8 cellular contexts compared by ENCODE assay signal in the genomic region with DNA sequence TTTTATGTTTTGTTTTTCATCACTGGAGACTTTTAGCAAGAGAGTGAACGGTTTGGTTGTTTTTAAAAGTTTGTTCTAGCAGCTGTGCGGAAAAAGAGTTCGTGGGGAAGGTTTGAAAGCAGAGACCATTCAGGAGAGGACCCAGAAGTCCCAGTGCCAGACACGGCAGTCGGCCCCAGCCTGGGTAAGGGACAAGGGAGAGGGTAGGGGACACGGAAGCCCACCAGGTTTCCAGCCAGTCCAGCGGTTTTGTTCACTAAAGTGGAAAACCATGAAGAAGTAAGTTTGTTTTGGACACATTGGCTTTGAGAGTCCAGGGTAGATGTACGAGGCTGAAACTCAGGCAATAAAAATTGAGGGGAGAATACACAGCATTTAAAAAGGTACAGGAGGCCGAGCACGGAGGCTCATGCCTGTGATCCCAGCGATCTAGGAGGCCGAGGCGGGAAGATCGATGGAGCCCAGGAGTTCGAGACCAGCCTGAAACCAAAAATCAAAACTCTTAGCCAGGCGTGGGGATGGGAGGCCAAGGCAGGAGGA. TPM values are rescaled to one million over a fixed set of nuclear protein-coding genes. Genes with fewer than 3 reads are reported as not detected.
A peak's percentile ranks its signal among the peaks of the same experiment; 100 is the strongest.
DNase-seq lines count a peak whose midpoint lies in the region; ATAC-seq and TF ChIP-seq lines count a peak whose summit lies in the region.

No MANE protein-coding gene starts in this region.

- ATAC-seq in stimulated activated naive B cell treated with anti-CD40 and anti-IgM and Interleukin-4, amounts not matched to agents 10 μg/mL and 1 μg/mL and 100 μg/mL, for 72 hours (replicated peaks) = no peak

- H3K9ac ChIP-seq in iPS-18a (ENCODE audit: low read length) = peak overlapping the region; percentile 16

- CTCF ChIA-PET in HEK293T (lab: Yijun Ruan, JAX) = no interaction called here

- peaks cover 36% of the 10 kb centered on the region for H3K36me3 Mint-ChIP-seq in activated T-helper 1 cell treated with anti-CD3 and anti-CD28 coated beads, Interleukin-12 subunit alpha, Interleukin-12 subunit beta, Interleukin-2, Interleukin-4 antibody, amounts not matched to agents 30 ng/mL and 10 ng/mL and 1 ng/mL, durations not matched to agents 14 hours and 24 hours and 36 hours (ENCODE audit: low read depth)
- H3K36me3 Mint-ChIP-seq in stimulated activated naive B cell treated with anti-CD40 and anti-IgM and Interleukin-4, amounts not matched to agents 10 μg/mL and 1 μg/mL and 100 μg/mL, for 72 hours = peaks cover 16 to 19% of the 10 kb centered on the region in 2 donors

- H3K4me1 Mint-ChIP-seq in activated T-helper 1 cell treated with anti-CD3 and anti-CD28 coated beads, Interleukin-12 subunit alpha, Interleukin-12 subunit beta, Interleukin-2, Interleukin-4 antibody, amounts not matched to agents 30 ng/mL and 10 ng/mL and 1 ng/mL, durations not matched to agents 14 hours and 24 hours and 36 hours (ENCODE audit: low read depth) = peaks cover 52% of the 10 kb centered on the region
- H3K4me1 Mint-ChIP-seq in stimulated activated naive B cell treated with anti-CD40 and anti-IgM and Interleukin-4, amounts not matched to agents 10 μg/mL and 1 μg/mL and 100 μg/mL, for 72 hours = peaks cover 27 to 48% of the 10 kb centered on the region in 2 donors

- peaks cover 5% of the 10 kb centered on the region for H3K4me1 ChIP-seq in iPS-18a (ENCODE audit: control insufficient read depth, low read depth, low read length)

- POLR2A ChIA-PET in HEK293T (lab: Yijun Ruan, JAX) = no interaction called here

- peak overlapping the region; percentile 89 for H3K27ac Mint-ChIP-seq in activated T-helper 1 cell treated with anti-CD3 and anti-CD28 coated beads, Interleukin-12 subunit alpha, Interleukin-12 subunit beta, Interleukin-2, Interleukin-4 antibody, amounts not matched to agents 30 ng/mL and 10 ng/mL and 1 ng/mL, durations not matched to agents 14 hours and 24 hours and 36 hours
- peak overlapping the region; percentile 98 for H3K27ac Mint-ChIP-seq in stimulated activated naive B cell treated with anti-CD40 and anti-IgM and Interleukin-4, amounts not matched to agents 10 μg/mL and 1 μg/mL and 100 μg/mL, for 72 hours

- H3K4me3 ChIP-seq in iPS-18a (ENCODE audit: low read length) = peak overlapping the region; percentile 12

- TF ChIP-seq POLR2A in erythroblast (IDR thresholded peaks at IDR 0.05; ENCODE audit: low read length) = no peak

- intact Hi-C loops in activated T-helper 1 cell treated with anti-CD3 and anti-CD28 coated beads, Interleukin-12 subunit alpha, Interleukin-12 subunit beta, Interleukin-2, Interleukin-4 antibody, amounts not matched to agents 30 ng/mL and 10 ng/mL and 1 ng/mL, durations not matched to agents 14 hours and 24 hours and 36 hours (cut with micrococcal nuclease) = no loop called here

- H3K36me3 ChIP-seq in iPS-18a (ENCODE audit: control insufficient read depth, low read depth, low read length) = peaks cover 5% of the 10 kb centered on the region

- H3K27me3 Mint-ChIP-seq in activated T-helper 1 cell treated with anti-CD3 and anti-CD28 coated beads, Interleukin-12 subunit alpha, Interleukin-12 subunit beta, Interleukin-2, Interleukin-4 antibody, amounts not matched to agents 30 ng/mL and 10 ng/mL and 1 ng/mL, durations not matched to agents 14 hours and 24 hours and 36 hours (ENCODE audit: insufficient read depth) = peaks cover 7% of the 10 kb centered on the region
- H3K27me3 Mint-ChIP-seq in stimulated activated naive B cell treated with anti-CD40 and anti-IgM and Interleukin-4, amounts not matched to agents 10 μg/mL and 1 μg/mL and 100 μg/mL, for 72 hours = peaks cover 12 to 32% of the 10 kb centered on the region in 2 donors

- no peaks in the 10 kb centered on the region for H3K9me3 ChIP-seq in iPS-18a (ENCODE audit: control insufficient read depth, low read depth, low read length)

- H3K27me3 ChIP-seq in iPS-18a (ENCODE audit: control insufficient read depth, insufficient read depth, low read length) = no peaks in the 10 kb centered on the region

- peak overlapping the region; percentile 95 for H3K4me3 Mint-ChIP-seq in activated T-helper 1 cell treated with anti-CD3 and anti-CD28 coated beads, Interleukin-12 subunit alpha, Interleukin-12 subunit beta, Interleukin-2, Interleukin-4 antibody, amounts not matched to agents 30 ng/mL and 10 ng/mL and 1 ng/mL, durations not matched to agents 14 hours and 24 hours and 36 hours
- H3K4me3 Mint-ChIP-seq in stimulated activated naive B cell treated with anti-CD40 and anti-IgM and Interleukin-4, amounts not matched to agents 10 μg/mL and 1 μg/mL and 100 μg/mL, for 72 hours = peak overlapping the region; percentile 84 to 92

- H3K27ac ChIP-seq in iPS-18a (ENCODE audit: low read length) = peak overlapping the region; percentile 0

- H3K9me3 Mint-ChIP-seq in activated T-helper 1 cell treated with anti-CD3 and anti-CD28 coated beads, Interleukin-12 subunit alpha, Interleukin-12 subunit beta, Interleukin-2, Interleukin-4 antibody, amounts not matched to agents 30 ng/mL and 10 ng/mL and 1 ng/mL, durations not matched to agents 14 hours and 24 hours and 36 hours = no peaks in the 10 kb centered on the region
- H3K9me3 Mint-ChIP-seq in stimulated activated naive B cell treated with anti-CD40 and anti-IgM and Interleukin-4, amounts not matched to agents 10 μg/mL and 1 μg/mL and 100 μg/mL, for 72 hours = peaks cover 6 to 7% of the 10 kb centered on the region in 2 donors

- DNase-seq in HEK293T (ENCODE audit: extremely low spot score) (no peak), mesenteric fat pad (ENCODE audit: low spot score) (no peak), pons (ENCODE audit: low spot score) (no peak), erythroblast (lab: John Stamatoyannopoulos, UW) (no peak), NCI-H2227 treated with DMSO at 0.1 percent for 48 hours (lab: John Stamatoyannopoulos, UW) (no peak)
- no peak for DNase-seq in activated T-helper 1 cell treated with anti-CD3 and anti-CD28 coated beads, Interleukin-12 subunit alpha, Interleukin-12 subunit beta, Interleukin-2, Interleukin-4 antibody, amounts not matched to agents 30 ng/mL and 10 ng/mL and 1 ng/mL, durations not matched to agents 14 hours and 24 hours and 36 hours (ENCODE audit: low spot score)
- DNase-seq in stimulated activated naive B cell treated with anti-CD40 and anti-IgM and Interleukin-4, amounts not matched to agents 10 μg/mL and 1 μg/mL and 100 μg/mL, for 72 hours = no peak

TF ChIP-seq in HEK293T, 16 proteins besides CTCF, POLR2A, EP300 and RAD21:
- TF ChIP-seq SP1 (IDR thresholded peaks at IDR 0.05) = no peak
- TF ChIP-seq L3MBTL2 (conservative IDR thresholded peaks at IDR 0.05) = peak; percentile 93; the same call in 1 of the 2 replicates

RNA-seq across cellular contexts. Expression of a gene that starts 36.4 kb away (rescaled TPM):
- 111 and 112 TPM in 2 replicates for total RNA-seq in activated T-helper 1 cell treated with anti-CD3 and anti-CD28 coated beads, Interleukin-12 subunit alpha, Interleukin-12 subunit beta, Interleukin-2, Interleukin-4 antibody, amounts not matched to agents 30 ng/mL and 10 ng/mL and 1 ng/mL, durations not matched to agents 14 hours and 24 hours and 36 hours
- 54.7 TPM for total RNA-seq in mesenteric fat pad

RNA-seq across cellular contexts. Expression of a gene that starts 56.8 kb away (rescaled TPM):
- total RNA-seq in activated T-helper 1 cell treated with anti-CD3 and anti-CD28 coated beads, Interleukin-12 subunit alpha, Interleukin-12 subunit beta, Interleukin-2, Interleukin-4 antibody, amounts not matched to agents 30 ng/mL and 10 ng/mL and 1 ng/mL, durations not matched to agents 14 hours and 24 hours and 36 hours = 2.3 and 3.2 TPM in 2 replicates
- 31.5 TPM for total RNA-seq in mesenteric fat pad
